ENCODE assay signal across 1 cellular context in the genomic region with DNA sequence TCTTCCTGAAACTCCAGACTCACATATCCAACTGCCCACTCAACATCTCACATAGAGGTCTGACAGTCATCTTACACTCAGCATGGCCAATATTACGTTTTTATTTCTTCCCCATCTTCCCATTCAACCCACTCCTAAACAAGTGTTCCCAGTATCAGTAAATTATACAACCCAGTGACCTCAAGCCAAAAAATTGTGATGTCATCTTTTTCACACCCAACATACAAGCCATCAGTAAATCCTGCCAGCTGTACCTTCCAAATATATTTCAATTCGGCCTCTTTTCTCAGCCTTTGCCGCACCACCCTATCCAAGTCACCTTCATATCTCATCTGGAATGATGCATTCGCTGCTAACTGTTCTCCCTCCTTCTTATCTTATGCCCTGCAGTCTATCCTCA.
TF ChIP-seq lines count a peak whose summit lies in the region.

No MANE protein-coding gene starts in this region.

TF ChIP-seq in K562, 482 proteins besides CTCF, POLR2A, EP300 and RAD21:
- TF ChIP-seq ZNF316 (IDR thresholded peaks at IDR 0.05) (peak; percentile 36; the same call in 1 of the 2 replicates), PRMT5 (CRISPR knock-in tag; IDR thresholded peaks at IDR 0.05) (no peak)
TF ChIP-seq in K562: peak in this region for 1.
